Comparison of ENCODE assay signal across 16 cellular contexts in genomic region chr6:164665328-164665727, GRCh38.
DNase-seq lines count a peak whose midpoint lies in the region; ATAC-seq and TF ChIP-seq lines count a peak whose summit lies in the region.
"Had no signal": no experiment of that assay in that cellular context is flagged by ENCODE, and none has a peak within 500 bp of the region (broad histone marks: within the 10 kb centered on the region; RNA-seq: fewer than 3 reads in every experiment).

No MANE protein-coding gene starts in this region.

- WGBS in mammary epithelial cell (ENCODE audit: low coverage, missing lambda C conversion rate): 56% methylated on average over 6 of the region's 6 CpGs
- WGBS in mesendoderm (ENCODE audit: extremely low coverage, insufficient coverage, low lambda C conversion rate): no CpG with 5 or more reads among the region's 6 CpGs

- TF ChIP-seq CTCF in MCF 10A (IDR thresholded peaks at IDR 0.05; ENCODE audit: unreplicated experiment) (no peak), mammary epithelial cell (conservative IDR thresholded peaks at IDR 0.05 in 1 of 2, IDR thresholded peaks at IDR 0.05 in 1 of 2; ENCODE audit: extremely low read depth in 1 of 2, insufficient read depth in 1 of 2, low read depth in 1 of 2, low read length in 2 of 2) (no peak), PC-3 (conservative IDR thresholded peaks at IDR 0.05; ENCODE audit: low read depth, low read length) (no peak)

- H3K36me3 Mint-ChIP-seq in MCF 10A (ENCODE audit: insufficient read depth, unreplicated experiment): no peaks in the 10 kb centered on the region
- H3K36me3 Mint-ChIP-seq: CD4-positive, CD25-positive, alpha-beta regulatory T cell had no signal

- H3K4me1 Mint-ChIP-seq in MCF 10A (ENCODE audit: insufficient read depth, unreplicated experiment): no peaks in the 10 kb centered on the region
- H3K4me1 Mint-ChIP-seq: CD4-positive, CD25-positive, alpha-beta regulatory T cell; CD8-positive, alpha-beta memory T cell; H9 had no signal

- in situ Hi-C loops in mammary epithelial cell (cut with MboI; ENCODE audit: low sequenced_read_pairs in 2 of 2): no loop called here

- BruUV-seq in MCF 10A (replicated peaks; lab: Mats Ljungman, UMichigan) (no TSS peak), mammary epithelial cell (replicated peaks; lab: Mats Ljungman, UMichigan) (no TSS peak), PC-3 (replicated peaks; lab: Mats Ljungman, UMichigan) (no TSS peak)

- no peak overlapping the region for H3K27ac Mint-ChIP-seq in MCF 10A (ENCODE audit: low read depth, unreplicated experiment)
- H3K27ac Mint-ChIP-seq: CD4-positive, CD25-positive, alpha-beta regulatory T cell; CD8-positive, alpha-beta memory T cell; H9 had no signal

- H3K9ac ChIP-seq in mammary epithelial cell (ENCODE audit: insufficient read depth, low read length) (no peak overlapping the region), PC-3 (ENCODE audit: low read length) (no peak overlapping the region), mesendoderm (ENCODE audit: low read length) (no peak overlapping the region)

- H3K4me3 ChIP-seq in mammary epithelial cell (replicated peaks in 1 of 3; ENCODE audit: insufficient read depth in 1 of 3, low read depth in 2 of 3, low read length in 3 of 3): no peak overlapping the region
- H3K4me3 ChIP-seq in PC-3 (ENCODE audit: low read length): no peak overlapping the region
- H3K4me3 ChIP-seq in mesendoderm (ENCODE audit: low read length): no peak overlapping the region

- H3K27me3 Mint-ChIP-seq in MCF 10A (ENCODE audit: insufficient read depth, unreplicated experiment): no peaks in the 10 kb centered on the region
- H3K27me3 Mint-ChIP-seq: CD4-positive, CD25-positive, alpha-beta regulatory T cell; CD8-positive, alpha-beta memory T cell had no signal

- H4K20me1 ChIP-seq in mammary epithelial cell (ENCODE audit: insufficient read depth, low read length) (no peaks in the 10 kb centered on the region), PC-3 (ENCODE audit: low read length) (no peaks in the 10 kb centered on the region)

- no peak overlapping the region for H3K23ac ChIP-seq in mesendoderm (ENCODE audit: low read length)

- no peak overlapping the region for H2BK120ac ChIP-seq in mesendoderm (ENCODE audit: low read depth, low read length)

- no peak overlapping the region for H3K4ac ChIP-seq in mesendoderm (ENCODE audit: low read depth, low read length)

- no peaks in the 10 kb centered on the region for H3K79me1 ChIP-seq in mesendoderm (ENCODE audit: low read length)

- no peak overlapping the region for H3K18ac ChIP-seq in mesendoderm (ENCODE audit: low read length)

- H3K79me2 ChIP-seq in mammary epithelial cell (ENCODE audit: insufficient read depth, low read length) (no peaks in the 10 kb centered on the region), PC-3 (ENCODE audit: low read length) (no peaks in the 10 kb centered on the region), mesendoderm (ENCODE audit: control insufficient read depth, insufficient read depth, low read length) (no peaks in the 10 kb centered on the region)

- H3F3A ChIP-seq in PC-3 (ENCODE audit: low read length, unreplicated experiment): no peaks in the 10 kb centered on the region

- H2BK5ac ChIP-seq in mesendoderm (ENCODE audit: low read length): no peak overlapping the region

- H2BK15ac ChIP-seq in mesendoderm (replicated peaks; ENCODE audit: low read depth): no peak overlapping the region

- H3K4me3 Mint-ChIP-seq in MCF 10A (ENCODE audit: unreplicated experiment): no peak overlapping the region
- H3K4me3 Mint-ChIP-seq: CD4-positive, CD25-positive, alpha-beta regulatory T cell; CD8-positive, alpha-beta memory T cell; H9 had no signal

- no peak overlapping the region for H4K8ac ChIP-seq in mesendoderm (ENCODE audit: low read depth, low read length)

- H3K27me3 ChIP-seq in mammary epithelial cell (ENCODE audit: insufficient read depth, low read length): no peaks in the 10 kb centered on the region
- no peaks in the 10 kb centered on the region for H3K27me3 ChIP-seq in PC-3 (ENCODE audit: low read length)
- H3K27me3 ChIP-seq in mesendoderm (ENCODE audit: insufficient read depth, low read length, poor library complexity): no peaks in the 10 kb centered on the region
- H3K27me3 ChIP-seq: BE2C had no signal

- no peaks in the 10 kb centered on the region for H3K36me3 ChIP-seq in mammary epithelial cell (ENCODE audit: insufficient read depth, low read length)
- no peaks in the 10 kb centered on the region for H3K36me3 ChIP-seq in PC-3 (ENCODE audit: low read depth, low read length)
- no peaks in the 10 kb centered on the region for H3K36me3 ChIP-seq in mesendoderm (ENCODE audit: control insufficient read depth, insufficient read depth, low read length)
- H3K36me3 ChIP-seq: BE2C had no signal

- CTCF ChIA-PET in MCF 10A (lab: Yijun Ruan, JAX): no interaction called here
- CTCF ChIA-PET in mammary epithelial cell (lab: Charles Lee; ENCODE audit: low non-redundant PET): no interaction called here
- CTCF ChIA-PET in PC-3 (lab: Charles Lee): no interaction called here

- H4K5ac ChIP-seq in mesendoderm (ENCODE audit: low read length): no peak overlapping the region

- POLR2A ChIA-PET in MCF 10A (lab: Yijun Ruan, JAX): no interaction called here
- POLR2A ChIA-PET in PC-3 (lab: Charles Lee; ENCODE audit: unreplicated experiment): no interaction called here

- peak; percentile 54 for DNase-seq in MCF 10A (ENCODE audit: unreplicated experiment)
- DNase-seq in mammary epithelial cell: no peak
- DNase-seq in PC-3: peak; percentile 40
- DNase-seq in mesendoderm: peak; percentile 15
- no peak for DNase-seq in UCSD-AML1 (lab: John Stamatoyannopoulos, UW; ENCODE audit: unreplicated experiment)
- DNase-seq: 8988T; BE2C; CD4-positive, CD25-positive, alpha-beta regulatory T cell; CD8-positive, alpha-beta memory T cell; COR-L47; DMS 273 treated with DMSO at 0.1 percent for 48 hours; DMS79; GDM1; H9 had no signal

- H3K4me2 ChIP-seq in mammary epithelial cell (ENCODE audit: insufficient read depth, low read depth, low read length): no peak overlapping the region
- no peak overlapping the region for H3K4me2 ChIP-seq in PC-3 (ENCODE audit: low read length)
- no peak overlapping the region for H3K4me2 ChIP-seq in mesendoderm (ENCODE audit: low read length)

- intact Hi-C loops in MCF 10A (cut with micrococcal nuclease) (no loop called here), mammary epithelial cell (cut with micrococcal nuclease) (no loop called here), PC-3 (cut with micrococcal nuclease) (no loop called here)

- H3K27ac ChIP-seq in mammary epithelial cell (ENCODE audit: insufficient read depth, low read depth, low read length): no peak overlapping the region
- no peak overlapping the region for H3K27ac ChIP-seq in PC-3 (ENCODE audit: low read length)
- no peak overlapping the region for H3K27ac ChIP-seq in mesendoderm (ENCODE audit: low read depth, low read length)

- peaks cover 10% of the 10 kb centered on the region for H3K9me3 ChIP-seq in mammary epithelial cell (replicated peaks; ENCODE audit: insufficient read depth, low read length)
- no peaks in the 10 kb centered on the region for H3K9me3 ChIP-seq in PC-3 (ENCODE audit: low read length)
- H3K9me3 ChIP-seq: BE2C had no signal

- H3K56ac ChIP-seq in mesendoderm (ENCODE audit: low read length): no peak overlapping the region

- ATAC-seq in PC-3: no peak
- ATAC-seq in HG02970 (IDR thresholded peaks at IDR 0.05; ENCODE audit: low FRiP score, unreplicated experiment): no peak
- no peak for ATAC-seq in GM18511 (IDR thresholded peaks at IDR 0.05; ENCODE audit: unreplicated experiment)

- no peaks in the 10 kb centered on the region for H3K9me2 ChIP-seq in PC-3 (replicated peaks; ENCODE audit: low read length)

- peaks cover 7% of the 10 kb centered on the region for H3K9me3 Mint-ChIP-seq in MCF 10A (ENCODE audit: unreplicated experiment)

- dilution Hi-C loops in mammary epithelial cell (cut with HindIII; ENCODE audit: low sequenced_read_pairs): no loop called here

- H2AFZ ChIP-seq in mammary epithelial cell (ENCODE audit: low read depth, low read length) (no peak overlapping the region), PC-3 (ENCODE audit: low read length) (no peak overlapping the region)

- H3K4me1 ChIP-seq in mammary epithelial cell (ENCODE audit: insufficient read depth, low read length) (no peaks in the 10 kb centered on the region), PC-3 (ENCODE audit: insufficient read depth, low read length) (no peaks in the 10 kb centered on the region), mesendoderm (ENCODE audit: control insufficient read depth, low read depth, low read length) (no peaks in the 10 kb centered on the region)
- H3K4me1 ChIP-seq: BE2C had no signal

- H2AK5ac ChIP-seq in mesendoderm (ENCODE audit: low read length): no peak overlapping the region

Comparison
In these comparisons a context has a peak if more than half of its experiments do, and no peak if none do; other contexts are left out.
1. DNase-seq: peak in MCF 10A (single experiment), PC-3 (single experiment) and mesendoderm (single experiment); none in mammary epithelial cell (single experiment) and UCSD-AML1 (single experiment).